ENCODE assay signal across 29 cellular contexts in the genomic region with DNA sequence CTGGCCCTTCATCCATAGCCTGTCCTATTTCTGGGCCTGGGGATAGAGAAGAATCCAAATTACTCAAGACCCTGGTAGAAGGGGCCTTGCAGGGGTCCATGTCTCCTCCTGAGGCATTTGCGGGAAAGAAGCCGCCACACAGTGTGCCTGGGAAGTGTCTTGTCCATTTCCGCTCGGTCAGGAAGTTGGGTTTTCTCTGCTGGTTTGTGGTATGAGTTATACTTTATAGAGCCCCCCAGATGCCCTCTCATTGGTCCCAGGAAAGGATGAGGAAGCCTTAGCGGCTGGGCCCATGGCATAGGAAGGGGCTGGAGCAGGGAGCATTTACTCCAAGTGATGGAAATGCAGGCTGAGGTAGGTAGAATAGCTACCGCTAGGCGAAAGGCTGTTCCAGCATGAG. TPM values are rescaled to one million over a fixed set of nuclear protein-coding genes. Genes with fewer than 3 reads are reported as not detected.
"Had no signal": no experiment of that assay in that cellular context is flagged by ENCODE, and none has a peak within 500 bp of the region (broad histone marks: within the 10 kb centered on the region; RNA-seq: fewer than 3 reads in every experiment).

No MANE protein-coding gene starts in this region.

- DNase-seq: Kasumi-1, MM.1S, MV-4-11, NCI-H1048, NCI-H1105, NCI-H1417, NCI-H1436 treated with DMSO at 0.1 percent for 48 hours, NCI-H1694, NCI-H187 treated with DMSO at 0.1 percent for 48 hours, NCI-H2029 treated with DMSO at 0.1 percent for 48 hours, NCI-H2107, NCI-H2227 treated with DMSO at 0.1 percent for 48 hours, NCI-H446, NCI-H510A, NCI-H524 treated with DMSO at 0.1 percent for 48 hours, NCI-H69, NCI-H774, Right ventricle myocardium superior, RPMI8226, SIG-M5 had no signal

- H3K4me2 ChIP-seq: KMS-11 had no signal

- H3K36me3 ChIP-seq: SJSA1 had no signal

- H3K27ac Mint-ChIP-seq: IgD-negative memory B cell had no signal

- H3K4me3 Mint-ChIP-seq: IgD-negative memory B cell had no signal

- H3K4me1 ChIP-seq: SJSA1 had no signal

- ATAC-seq: K562 had no signal

- H3K9ac ChIP-seq: KMS-11 had no signal

- H3K9me3 ChIP-seq: SJSA1 had no signal

- H3K27me3 ChIP-seq: SJSA1 had no signal

- FAIRE-seq: HepG2, K562, RCC 7860 had no signal

- H3K27ac ChIP-seq: KMS-11, SJSA1, SK-N-MC had no signal

- H3K36me3 Mint-ChIP-seq: IgD-negative memory B cell had no signal

- H3K4me1 Mint-ChIP-seq: IgD-negative memory B cell had no signal

- H3K4me3 ChIP-seq: K562, SJSA1, SK-N-MC had no signal

RNA-seq across cellular contexts. Expression of a gene that starts 2.4 kb away (rescaled TPM):
- total RNA-seq: HT1080, K562, M059J, Right ventricle myocardium superior, SJSA1 had no signal
- polyA plus RNA-seq: IgD-negative memory B cell, K562 had no signal

RNA-seq across cellular contexts. Expression of a gene that starts 17.6 kb away (rescaled TPM):
- total RNA-seq: HT1080, K562, M059J, SJSA1 had no signal
- polyA plus RNA-seq: IgD-negative memory B cell, K562 had no signal

RNA-seq across cellular contexts. Expression of a gene that starts 47.5 kb away (rescaled TPM):
- total RNA-seq: HepG2, HT1080, K562, M059J, Right ventricle myocardium superior, SJSA1 had no signal
- polyA plus RNA-seq: HepG2, IgD-negative memory B cell, K562 had no signal
